ENCODE assay signal across 26 cellular contexts in the genomic region with DNA sequence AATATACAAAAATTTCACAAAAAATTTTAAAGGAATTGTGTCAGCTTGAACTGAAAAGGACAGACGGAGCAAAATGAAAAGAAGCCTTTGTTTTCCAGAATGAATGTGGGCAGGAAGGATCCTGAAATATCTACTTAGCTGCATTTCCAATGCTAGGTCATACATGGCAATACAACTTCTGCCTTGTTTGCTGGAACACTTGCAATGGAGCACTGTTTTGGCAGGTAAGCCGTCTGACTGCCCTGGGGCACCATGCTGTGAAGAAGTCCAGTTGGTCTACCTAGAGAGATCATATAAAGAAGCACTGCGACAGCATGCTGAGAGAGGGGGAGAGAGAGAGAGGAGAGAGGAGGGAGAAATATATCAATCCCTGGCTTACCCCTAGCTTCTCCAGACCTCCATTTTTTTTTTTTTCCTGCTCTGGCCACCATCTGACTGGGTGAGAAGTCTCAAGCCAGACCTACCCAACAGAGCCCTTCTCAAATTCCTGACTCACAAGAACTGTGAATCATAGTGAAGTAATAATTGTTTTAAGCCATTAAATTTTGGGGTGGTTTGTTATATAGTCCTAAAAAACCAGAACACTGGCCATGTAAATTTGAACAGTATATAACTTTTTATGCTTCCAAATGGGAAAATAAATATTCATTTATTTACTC.
A peak's percentile ranks its signal among the peaks of the same experiment; 100 is the strongest.
DNase-seq lines count a peak whose midpoint lies in the region; ATAC-seq and TF ChIP-seq lines count a peak whose summit lies in the region.
"Had no signal": no experiment of that assay in that cellular context is flagged by ENCODE, and none has a peak within 500 bp of the region (broad histone marks: within the 10 kb centered on the region; RNA-seq: fewer than 3 reads in every experiment).

No MANE protein-coding gene starts in this region.

- peak overlapping the region; percentile 87 for H3K27ac Mint-ChIP-seq in neural crest cell (ENCODE audit: unreplicated experiment)
- H3K27ac Mint-ChIP-seq in activated CD4-positive, alpha-beta T cell treated with anti-CD3 and anti-CD28 coated beads for 36 hours = no peak overlapping the region
- H3K27ac Mint-ChIP-seq: activated CD8-positive, alpha-beta T cell treated with anti-CD3 and anti-CD28 coated beads for 36 hours; activated naive CD4-positive, alpha-beta T cell treated with anti-CD3 and anti-CD28 coated beads, Interleukin-2, amount 50 U/mL, for 24 hours; B cell; CD8-positive, alpha-beta T cell; mesothelial cell of epicardium; naive B cell; progenitor cell of endocrine pancreas had no signal

- no peaks in the 10 kb centered on the region for H3K79me2 ChIP-seq in PC-3 (ENCODE audit: low read length)

- ATAC-seq in PC-3 (peak; percentile 66), esophagus mucosa (peak; percentile 47)
- no peak for ATAC-seq in activated CD4-positive, alpha-beta T cell treated with anti-CD3 and anti-CD28 coated beads for 36 hours
- ATAC-seq: activated CD8-positive, alpha-beta T cell treated with anti-CD3 and anti-CD28 coated beads for 36 hours; CD8-positive, alpha-beta T cell; K562; right lobe of liver had no signal

- peaks cover 28% of the 10 kb centered on the region for H3K4me1 Mint-ChIP-seq in neural crest cell
- no peaks in the 10 kb centered on the region for H3K4me1 Mint-ChIP-seq in activated CD4-positive, alpha-beta T cell treated with anti-CD3 and anti-CD28 coated beads for 36 hours
- H3K4me1 Mint-ChIP-seq: activated naive CD4-positive, alpha-beta T cell treated with anti-CD3 and anti-CD28 coated beads, Interleukin-2, amount 50 U/mL, for 24 hours; B cell; naive B cell had no signal

- H3F3A ChIP-seq in PC-3 (ENCODE audit: low read length, unreplicated experiment) = no peaks in the 10 kb centered on the region

- H3K9me3 ChIP-seq in PC-3 (ENCODE audit: low read length) (no peaks in the 10 kb centered on the region), adrenal gland (replicated peaks in 1 of 3) (no peaks in the 10 kb centered on the region)
- H3K9me3 ChIP-seq: neutrophil, right lobe of liver, transverse colon had no signal

- no peak overlapping the region for H3K4me2 ChIP-seq in PC-3 (ENCODE audit: low read length)

- in situ Hi-C loops in G401 (cut with HindIII; ENCODE audit: low sequenced_read_pairs) = no loop called here

- H3K27me3 Mint-ChIP-seq in neural crest cell (ENCODE audit: low read depth) = no peaks in the 10 kb centered on the region
- peaks cover 3% of the 10 kb centered on the region for H3K27me3 Mint-ChIP-seq in activated CD4-positive, alpha-beta T cell treated with anti-CD3 and anti-CD28 coated beads for 36 hours
- H3K27me3 Mint-ChIP-seq: activated CD8-positive, alpha-beta T cell treated with anti-CD3 and anti-CD28 coated beads for 36 hours; activated naive CD4-positive, alpha-beta T cell treated with anti-CD3 and anti-CD28 coated beads, Interleukin-2, amount 50 U/mL, for 24 hours; progenitor cell of endocrine pancreas had no signal

- CTCF ChIA-PET in PC-3 (lab: Charles Lee) = no interaction called here
- CTCF ChIA-PET in activated CD4-positive, alpha-beta T cell treated with anti-CD3 and anti-CD28 coated beads for 36 hours (lab: Charles Lee) = no interaction called here

- DNase-seq in EL (peak; percentile 22), PC-3 (peak; percentile 69), neural crest cell (ENCODE audit: low read depth, low spot score) (no peak), NOMO-1 (lab: John Stamatoyannopoulos, UW; ENCODE audit: unreplicated experiment in 2 of 2) (no peak), G401 (ENCODE audit: low spot score) (no peak), adrenal gland (no peak)
- no peak for DNase-seq in activated CD4-positive, alpha-beta T cell treated with anti-CD3 and anti-CD28 coated beads for 36 hours
- DNase-seq: activated CD8-positive, alpha-beta T cell treated with anti-CD3 and anti-CD28 coated beads for 36 hours; amygdala; brain microvascular endothelial cell; CD8-positive, alpha-beta T cell; GOT3; naive B cell; NCI-H1436 treated with DMSO at 0.1 percent for 48 hours; NCI-H2081 treated with DMSO at 0.1 percent for 48 hours; right lobe of liver; stimulated activated CD4-positive, alpha-beta T cell treated with anti-CD3 and anti-CD28 coated beads, Interleukin-4, amount 100 ng/mL, for 1 hour; T-helper 9 cell; transverse colon had no signal

- peak overlapping the region; percentile 39 for H2AFZ ChIP-seq in PC-3 (ENCODE audit: low read length)

- H3K36me3 Mint-ChIP-seq in neural crest cell (ENCODE audit: low read depth) = peaks cover 3% of the 10 kb centered on the region
- no peaks in the 10 kb centered on the region for H3K36me3 Mint-ChIP-seq in activated CD4-positive, alpha-beta T cell treated with anti-CD3 and anti-CD28 coated beads for 36 hours (ENCODE audit: low read depth)
- H3K36me3 Mint-ChIP-seq: activated naive CD4-positive, alpha-beta T cell treated with anti-CD3 and anti-CD28 coated beads, Interleukin-2, amount 50 U/mL, for 24 hours; CD8-positive, alpha-beta T cell; naive B cell had no signal

- no peak overlapping the region for H3K4me3 ChIP-seq in PC-3 (ENCODE audit: low read length)
- H3K4me3 ChIP-seq in adrenal gland = no peak overlapping the region
- H3K4me3 ChIP-seq: K562, right lobe of liver, transverse colon had no signal

- no peak for TF ChIP-seq POLR2A in adrenal gland (IDR thresholded peaks at IDR 0.05)

- H3K9me3 Mint-ChIP-seq in neural crest cell = peaks cover 6% of the 10 kb centered on the region
- H3K9me3 Mint-ChIP-seq in activated CD4-positive, alpha-beta T cell treated with anti-CD3 and anti-CD28 coated beads for 36 hours (ENCODE audit: low read depth) = peaks cover 8% of the 10 kb centered on the region
- H3K9me3 Mint-ChIP-seq: activated CD8-positive, alpha-beta T cell treated with anti-CD3 and anti-CD28 coated beads for 36 hours; activated naive CD4-positive, alpha-beta T cell treated with anti-CD3 and anti-CD28 coated beads, Interleukin-2, amount 50 U/mL, for 24 hours; CD8-positive, alpha-beta T cell had no signal

- H3K36me3 ChIP-seq in PC-3 (ENCODE audit: low read depth, low read length) = no peaks in the 10 kb centered on the region
- no peaks in the 10 kb centered on the region for H3K36me3 ChIP-seq in adrenal gland (replicated peaks in 1 of 2)
- H3K36me3 ChIP-seq: brain microvascular endothelial cell, neutrophil, right lobe of liver, transverse colon had no signal

- 68 to 89% (median 72%) methylated on average over 3 of the region's 3 CpGs for WGBS in adrenal gland, 4 donors

- intact Hi-C loops in PC-3 (cut with micrococcal nuclease) = loop anchor here (2.0 to 10.0 kb wide), 2 partner anchors 204 to 598 kb away; no protein-coding TSS in a partner anchor
- intact Hi-C loops in activated CD4-positive, alpha-beta T cell treated with anti-CD3 and anti-CD28 coated beads for 36 hours (cut with DNase I, micrococcal nuclease) = no loop called here
- intact Hi-C loops in adrenal gland (cut with DNase I) = no loop called here

- BruUV-seq in PC-3 (replicated peaks; lab: Mats Ljungman, UMichigan) = no TSS peak

- no peak overlapping the region for H3K4me3 Mint-ChIP-seq in neural crest cell
- H3K4me3 Mint-ChIP-seq in activated CD4-positive, alpha-beta T cell treated with anti-CD3 and anti-CD28 coated beads for 36 hours = no peak overlapping the region
- H3K4me3 Mint-ChIP-seq: activated CD8-positive, alpha-beta T cell treated with anti-CD3 and anti-CD28 coated beads for 36 hours; activated naive CD4-positive, alpha-beta T cell treated with anti-CD3 and anti-CD28 coated beads, Interleukin-2, amount 50 U/mL, for 24 hours; B cell; CD8-positive, alpha-beta T cell; mesothelial cell of epicardium; naive B cell had no signal

- POLR2A ChIA-PET in PC-3 (lab: Charles Lee; ENCODE audit: unreplicated experiment) = no interaction called here
- POLR2A ChIA-PET in activated CD4-positive, alpha-beta T cell treated with anti-CD3 and anti-CD28 coated beads for 36 hours (lab: Charles Lee) = interaction anchor here (1.1 kb wide), 1 partner anchor 63 kb away, joined by 4 read pairs; no protein-coding TSS in a partner anchor

- H3K27me3 ChIP-seq in PC-3 (ENCODE audit: low read length) (no peaks in the 10 kb centered on the region), adrenal gland (no peaks in the 10 kb centered on the region)
- H3K27me3 ChIP-seq: brain microvascular endothelial cell, neutrophil, right lobe of liver, transverse colon had no signal

- no peak overlapping the region for H3K9ac ChIP-seq in PC-3 (ENCODE audit: low read length)

- H3K4me1 ChIP-seq in PC-3 (ENCODE audit: insufficient read depth, low read length) (peaks cover 32% of the 10 kb centered on the region), adrenal gland (replicated peaks in 1 of 2) (no peaks in the 10 kb centered on the region)
- H3K4me1 ChIP-seq: right lobe of liver, transverse colon had no signal

- no peaks in the 10 kb centered on the region for H4K20me1 ChIP-seq in PC-3 (ENCODE audit: low read length)

- peak overlapping the region; percentile 37 for H3K27ac ChIP-seq in PC-3 (ENCODE audit: low read length)
- no peak overlapping the region for H3K27ac ChIP-seq in adrenal gland
- H3K27ac ChIP-seq: brain microvascular endothelial cell, neutrophil, right lobe of liver, transverse colon had no signal

- TF ChIP-seq CTCF in PC-3 (conservative IDR thresholded peaks at IDR 0.05; ENCODE audit: low read depth, low read length) = no peak
- no peak for TF ChIP-seq CTCF in neural crest cell (conservative IDR thresholded peaks at IDR 0.05)
- no peak for TF ChIP-seq CTCF in adrenal gland (IDR thresholded peaks at IDR 0.05)

- H3K9me2 ChIP-seq in PC-3 (replicated peaks; ENCODE audit: low read length) = no peaks in the 10 kb centered on the region

Comparison
In these comparisons a context has a peak if more than half of its experiments do, and no peak if none do; other contexts are left out.
1. DNase-seq: peak in EL (single experiment) and PC-3 (single experiment); none in neural crest cell (single experiment), NOMO-1 (0 of 2), G401 (single experiment), activated CD4-positive, alpha-beta T cell treated with anti-CD3 and anti-CD28 coated beads for 36 hours (single experiment) and adrenal gland (0 of 7).